23 cellular contexts compared by ENCODE assay signal in genomic region chr20:35077872-35078271, GRCh38.
"Had no signal": no experiment of that assay in that cellular context is flagged by ENCODE, and none has a peak within 500 bp of the region (broad histone marks: within the 10 kb centered on the region; RNA-seq: fewer than 3 reads in every experiment).

No MANE protein-coding gene starts in this region.

- ATAC-seq: activated CD8-positive, alpha-beta memory T cell treated with anti-CD3 and anti-CD28 coated beads, Interleukin-2, amount 10 ng/mL, durations not matched to agents 7 days and 5 days; activated T-cell treated with anti-CD3 and anti-CD28 coated beads, Interleukin-2, amount 50 U/mL, for 4 hours; activated T-helper 17 cell treated with anti-CD3 and anti-CD28 coated beads, Interleukin-2, amount 50 U/mL, for 72 hours had no signal

- H3K9me3 Mint-ChIP-seq: activated B cell treated with CpG ODN at 0.5 μM for 24 hours; activated T-cell treated with anti-CD3 and anti-CD28 coated beads, Interleukin-2, amount 50 U/mL, for 4 hours; activated T-helper 17 cell treated with anti-CD3 and anti-CD28 coated beads, Interleukin-2, amount 50 U/mL, for 72 hours had no signal

- H3K27me3 Mint-ChIP-seq: activated B cell treated with CpG ODN at 0.5 μM for 24 hours; activated CD4-positive, alpha-beta T cell treated with anti-CD3 and anti-CD28 coated beads, Interleukin-2, amount 10 ng/mL, durations not matched to agents 24 days and 14 days; activated CD8-positive, alpha-beta memory T cell treated with anti-CD3 and anti-CD28 coated beads, Interleukin-2, amount 10 ng/mL, durations not matched to agents 7 days and 5 days; activated naive CD4-positive, alpha-beta T cell treated with anti-CD3 and anti-CD28 coated beads, Interleukin-2, amount 10 ng/mL, durations not matched to agents 7 days and 5 days; activated T-helper 17 cell treated with anti-CD3 and anti-CD28 coated beads, Interleukin-2, amount 50 U/mL, for 72 hours had no signal

- H3K4me3 Mint-ChIP-seq: activated B cell treated with CpG ODN at 0.5 μM for 24 hours; activated CD4-positive, alpha-beta T cell treated with anti-CD3 and anti-CD28 coated beads, Interleukin-2, amount 10 ng/mL, durations not matched to agents 24 days and 14 days; activated CD8-positive, alpha-beta memory T cell treated with anti-CD3 and anti-CD28 coated beads, Interleukin-2, amount 10 ng/mL, durations not matched to agents 7 days and 5 days; activated naive CD4-positive, alpha-beta T cell treated with anti-CD3 and anti-CD28 coated beads, Interleukin-2, amount 10 ng/mL, durations not matched to agents 7 days and 5 days; activated T-cell treated with anti-CD3 and anti-CD28 coated beads, Interleukin-2, amount 50 U/mL, for 4 hours; activated T-helper 17 cell treated with anti-CD3 and anti-CD28 coated beads, Interleukin-2, amount 50 U/mL, for 72 hours had no signal

- H3K27ac Mint-ChIP-seq: activated B cell treated with CpG ODN at 0.5 μM for 24 hours; activated CD4-positive, alpha-beta T cell treated with anti-CD3 and anti-CD28 coated beads, Interleukin-2, amount 10 ng/mL, durations not matched to agents 24 days and 14 days; activated CD8-positive, alpha-beta memory T cell treated with anti-CD3 and anti-CD28 coated beads, Interleukin-2, amount 10 ng/mL, durations not matched to agents 7 days and 5 days; activated naive CD4-positive, alpha-beta T cell treated with anti-CD3 and anti-CD28 coated beads, Interleukin-2, amount 10 ng/mL, durations not matched to agents 7 days and 5 days; activated T-helper 17 cell treated with anti-CD3 and anti-CD28 coated beads, Interleukin-2, amount 50 U/mL, for 72 hours had no signal

- DNase-seq: activated B cell treated with CpG ODN at 0.5 μM for 24 hours; activated CD4-positive, alpha-beta T cell treated with anti-CD3 and anti-CD28 coated beads for 1 hour; activated CD4-positive, alpha-beta T cell treated with anti-CD3 and anti-CD28 coated beads, Interleukin-2, amount 10 ng/mL, durations not matched to agents 24 days and 14 days; activated CD4-positive, alpha-beta T cell treated with anti-CD3 and anti-CD28 coated beads, Interleukin-2, amount 50 U/mL, for 48 hours; activated CD8-positive, alpha-beta memory T cell treated with anti-CD3 and anti-CD28 coated beads, Interleukin-2, amount 10 ng/mL, durations not matched to agents 7 days and 5 days; activated gamma-delta T cell treated with Interleukin-2 at 50 U/mL for 16 hours; activated naive CD4-positive, alpha-beta T cell treated with anti-CD3 and anti-CD28 coated beads, Interleukin-2, amount 10 ng/mL, durations not matched to agents 7 days and 5 days; activated T-cell treated with anti-CD3 and anti-CD28 coated beads, Interleukin-2, amount 50 U/mL, for 4 hours; aorta; central memory CD4-positive, alpha-beta T cell; KG1; NCI-H1092; NCI-H1417 treated with DMSO at 0.1 percent for 48 hours; NCI-H1694; NCI-H2029 treated with DMSO at 0.1 percent for 48 hours; NCI-H345; NCI-H510A; NCI-H526 treated with DMSO at 0.1 percent for 48 hours; NCI-H82; SIG-M5; T-helper 2 cell; T1000 had no signal
